29 cellular contexts compared by ENCODE assay signal in genomic region chr2:62874881-62875383, GRCh38.
"Had no signal": no experiment of that assay in that cellular context is flagged by ENCODE, and none has a peak within 500 bp of the region (broad histone marks: within the 10 kb centered on the region; RNA-seq: fewer than 3 reads in every experiment).

No MANE protein-coding gene starts in this region.

- H3K79me2 ChIP-seq: parathyroid adenoma had no signal

- H3K4me1 Mint-ChIP-seq: naive thymus-derived CD8-positive, alpha-beta T cell; nephron progenitor cell; neural crest cell; stimulated activated memory B cell treated with anti-CD40 and anti-IgM and Interleukin-4, amounts not matched to agents 10 μg/mL and 1 μg/mL and 100 μg/mL, for 72 hours; stimulated activated naive CD8-positive, alpha-beta T cell treated with anti-CD3 and anti-CD28 coated beads, Interleukin-15, amount 100 ng/mL, for 72 hours had no signal

- DNase-seq: naive thymus-derived CD8-positive, alpha-beta T cell; nephron progenitor cell; occipital lobe; ovary; psoas muscle; right lobe of liver; sigmoid colon; small intestine; stimulated activated CD4-positive, alpha-beta T cell treated with anti-CD3 and anti-CD28 coated beads, Interleukin-12 subunit alpha, Interleukin-12 subunit beta, amount 100 ng/mL, for 4 hours; stimulated activated CD4-positive, alpha-beta T cell treated with anti-CD3 and anti-CD28 coated beads, Interleukin-1b, Interleukin-23, amount 100 ng/mL, for 48 hours; stimulated activated CD4-positive, alpha-beta T cell treated with anti-CD3 and anti-CD28 coated beads, Interleukin-4, amount 100 ng/mL, for 1 hour; stimulated activated CD4-positive, alpha-beta T cell treated with anti-CD3 and anti-CD28 coated beads, Interleukin-4, amount 100 ng/mL, for 4 hours; stimulated activated CD8-positive, alpha-beta memory T cell treated with anti-CD3 and anti-CD28 coated beads, Interleukin-4, amount 100 ng/mL, for 48 hours; stimulated activated naive CD4-positive, alpha-beta T cell; stimulated activated naive CD8-positive, alpha-beta T cell treated with anti-CD3 and anti-CD28 coated beads, Interleukin-15, amount 100 ng/mL, for 72 hours; stimulated activated naive CD8-positive, alpha-beta T cell treated with anti-CD3 and anti-CD28 coated beads, Interleukin-15, Interleukin-2, amounts not matched to agents 100 U/mL and 50 U/mL, for 24 hours; substantia nigra; testis; tibial artery; transverse colon had no signal

- H3K9me3 ChIP-seq: right lobe of liver, testis had no signal

- H3K9ac ChIP-seq: parathyroid adenoma had no signal

- H3K4me1 ChIP-seq: parathyroid adenoma, psoas muscle, right lobe of liver, sigmoid colon, suprapubic skin, testis, tibial artery, transverse colon, vagina had no signal

- H3K27me3 ChIP-seq: ovary, right lobe of liver, sigmoid colon, suprapubic skin, testis, tibial artery, transverse colon, vagina had no signal

- H3K36me3 ChIP-seq: ovary had no signal

- FAIRE-seq: small intestine, urothelium cell line had no signal

- H3K4me3 Mint-ChIP-seq: naive thymus-derived CD8-positive, alpha-beta T cell; natural killer cell treated with Interleukin-12 subunit alpha and Interleukin-12 subunit beta and Interleukin-15 and Interleukin-18, amount 100 ng/mL, for 72 hours; nephron progenitor cell; neural crest cell; stimulated activated memory B cell treated with anti-CD40 and anti-IgM and Interleukin-4, amounts not matched to agents 10 μg/mL and 1 μg/mL and 100 μg/mL, for 72 hours; stimulated activated naive CD8-positive, alpha-beta T cell treated with anti-CD3 and anti-CD28 coated beads, Interleukin-15, amount 100 ng/mL, for 72 hours; type B pancreatic cell had no signal

- H2AFZ ChIP-seq: parathyroid adenoma had no signal

- ATAC-seq: naive thymus-derived CD8-positive, alpha-beta T cell; psoas muscle; stimulated activated memory B cell treated with anti-CD40 and anti-IgM and Interleukin-4, amounts not matched to agents 10 μg/mL and 1 μg/mL and 100 μg/mL, for 72 hours; stimulated activated naive CD8-positive, alpha-beta T cell treated with anti-CD3 and anti-CD28 coated beads, Interleukin-15, amount 100 ng/mL, for 72 hours; stimulated activated naive CD8-positive, alpha-beta T cell treated with anti-CD3 and anti-CD28 coated beads, Interleukin-15, Interleukin-2, amounts not matched to agents 100 U/mL and 50 U/mL, for 24 hours had no signal

- H3K27me3 Mint-ChIP-seq: naive thymus-derived CD8-positive, alpha-beta T cell; natural killer cell treated with Interleukin-12 subunit alpha and Interleukin-12 subunit beta and Interleukin-15 and Interleukin-18, amount 100 ng/mL, for 72 hours; progenitor cell of endocrine pancreas; stimulated activated memory B cell treated with anti-CD40 and anti-IgM and Interleukin-4, amounts not matched to agents 10 μg/mL and 1 μg/mL and 100 μg/mL, for 72 hours; stimulated activated naive CD8-positive, alpha-beta T cell treated with anti-CD3 and anti-CD28 coated beads, Interleukin-15, amount 100 ng/mL, for 72 hours; type B pancreatic cell had no signal

- H3K4me3 ChIP-seq: ovary, psoas muscle, right lobe of liver, sigmoid colon, suprapubic skin, testis, tibial artery, transverse colon, vagina had no signal

- H3K27ac ChIP-seq: ovary, parathyroid adenoma, psoas muscle, right lobe of liver, sigmoid colon, suprapubic skin, testis, tibial artery, transverse colon, vagina had no signal

- H3K27ac Mint-ChIP-seq: naive thymus-derived CD8-positive, alpha-beta T cell; natural killer cell treated with Interleukin-12 subunit alpha and Interleukin-12 subunit beta and Interleukin-15 and Interleukin-18, amount 100 ng/mL, for 72 hours; nephron progenitor cell; progenitor cell of endocrine pancreas; stimulated activated memory B cell treated with anti-CD40 and anti-IgM and Interleukin-4, amounts not matched to agents 10 μg/mL and 1 μg/mL and 100 μg/mL, for 72 hours; stimulated activated naive CD8-positive, alpha-beta T cell treated with anti-CD3 and anti-CD28 coated beads, Interleukin-15, amount 100 ng/mL, for 72 hours; type B pancreatic cell had no signal
